ENCODE assay signal across 17 cellular contexts in genomic region chr2:31704561-31705212, GRCh38.
DNase-seq lines count a peak whose midpoint lies in the region; ATAC-seq, FAIRE-seq and TF ChIP-seq lines count a peak whose summit lies in the region.
"Had no signal": no experiment of that assay in that cellular context is flagged by ENCODE, and none has a peak within 500 bp of the region (broad histone marks: within the 10 kb centered on the region; RNA-seq: fewer than 3 reads in every experiment).

No MANE protein-coding gene starts in this region.

- H3K27ac ChIP-seq in left ventricle myocardium inferior (replicated peaks) (no peak overlapping the region), pancreas (no peak overlapping the region), substantia nigra (ENCODE audit: low read depth, low read length, poor library complexity, severe bottlenecking) (no peak overlapping the region)
- H3K27ac ChIP-seq: BLaER1 treated with 17β-estradiol and CSF1 and Interleukin-3, amounts not matched to agents 10 nM and 100 nM had no signal

- WGBS in pancreas, 2 donors: 18 to 19% methylated on average over 4 of the region's 4 CpGs

- no peaks in the 10 kb centered on the region for H3K4me1 Mint-ChIP-seq in mesothelial cell of epicardium
- H3K4me1 Mint-ChIP-seq: CD4-positive, CD25-positive, alpha-beta regulatory T cell; H9 had no signal

- H3K36me3 ChIP-seq in left ventricle myocardium inferior (no peaks in the 10 kb centered on the region), pancreas (no peaks in the 10 kb centered on the region)
- H3K36me3 ChIP-seq: BLaER1 treated with 17β-estradiol and CSF1 and Interleukin-3, amounts not matched to agents 10 nM and 100 nM had no signal

- H3K4me1 ChIP-seq in left ventricle myocardium inferior: no peaks in the 10 kb centered on the region
- no peaks in the 10 kb centered on the region for H3K4me1 ChIP-seq in pancreas

- intact Hi-C loops in Right ventricle myocardium superior (cut with DNase I) (no loop called here), left ventricle myocardium inferior (cut with micrococcal nuclease) (no loop called here), pancreas (cut with DNase I) (no loop called here)

- H3K9me3 ChIP-seq in left ventricle myocardium inferior (replicated peaks) (peaks cover 25% of the 10 kb centered on the region), pancreas (no peaks in the 10 kb centered on the region)

- no peak overlapping the region for H3K27ac Mint-ChIP-seq in mesothelial cell of epicardium
- H3K27ac Mint-ChIP-seq: CD4-positive, CD25-positive, alpha-beta regulatory T cell; H9 had no signal

- DNase-seq in Right ventricle myocardium superior: peak; percentile 40
- no peak for DNase-seq in left ventricle myocardium inferior
- DNase-seq in left lobe of liver (ENCODE audit: low spot score): peak; percentile 93
- DNase-seq in pancreas: peak in 1 of 6 donors; percentile 13
- peak; percentile 50 for DNase-seq in ureter (ENCODE audit: low spot score)
- no peak for DNase-seq in stimulated activated CD8-positive, alpha-beta memory T cell treated with anti-CD3 and anti-CD28 coated beads, Interleukin-4, amount 100 ng/mL, for 48 hours
- no peak for DNase-seq in mesothelial cell of epicardium (ENCODE audit: low spot score in 2 of 2, unreplicated experiment in 2 of 2)
- no peak for DNase-seq in substantia nigra (lab: John Stamatoyannopoulos, UW)
- DNase-seq: 8988T; ACHN; CD4-positive, CD25-positive, alpha-beta regulatory T cell; DMS79; GOT3; H9 had no signal

- H3K27me3 ChIP-seq in left ventricle myocardium inferior (ENCODE audit: low read depth) (no peaks in the 10 kb centered on the region), pancreas (no peaks in the 10 kb centered on the region)
- H3K27me3 ChIP-seq: BLaER1 treated with 17β-estradiol and CSF1 and Interleukin-3, amounts not matched to agents 10 nM and 100 nM had no signal

- H3K4me3 ChIP-seq in left ventricle myocardium inferior (no peak overlapping the region), pancreas (no peak overlapping the region)
- H3K4me3 ChIP-seq: BLaER1 treated with 17β-estradiol and CSF1 and Interleukin-3, amounts not matched to agents 10 nM and 100 nM; GM12878 had no signal

- ATAC-seq in Right ventricle myocardium superior (ENCODE audit: poor library complexity) (no peak), left lobe of liver (peak; percentile 81), pancreas (peak in 3 of 4 donors; percentile 39 to 70 (median 65))
- ATAC-seq: GM12878 had no signal

- H3K36me3 Mint-ChIP-seq in mesothelial cell of epicardium: no peaks in the 10 kb centered on the region
- H3K36me3 Mint-ChIP-seq: CD4-positive, CD25-positive, alpha-beta regulatory T cell had no signal

- H3K9me3 Mint-ChIP-seq in mesothelial cell of epicardium: peaks cover 36% of the 10 kb centered on the region

- TF ChIP-seq CTCF in left ventricle myocardium inferior (IDR thresholded peaks at IDR 0.05; ENCODE audit: borderline replicate concordance): no peak
- TF ChIP-seq CTCF in pancreas (IDR thresholded peaks at IDR 0.05): no peak
- TF ChIP-seq CTCF in mesothelial cell of epicardium (IDR thresholded peaks at IDR 0.05; ENCODE audit: unreplicated experiment): no peak

- peaks cover 6% of the 10 kb centered on the region for H3K27me3 Mint-ChIP-seq in mesothelial cell of epicardium (ENCODE audit: low read depth)

- no peak overlapping the region for H3K4me3 Mint-ChIP-seq in mesothelial cell of epicardium
- H3K4me3 Mint-ChIP-seq: CD4-positive, CD25-positive, alpha-beta regulatory T cell; H9 had no signal

- no peak for FAIRE-seq in pancreas (lab: Jason Lieb, UNC)
- FAIRE-seq: GM12878, GM18507 had no signal

Comparison
In these comparisons a context has a peak if more than half of its experiments do, and no peak if none do; other contexts are left out.
1. DNase-seq: peak in Right ventricle myocardium superior (single experiment), left lobe of liver (single experiment) and ureter (single experiment); none in left ventricle myocardium inferior (single experiment), stimulated activated CD8-positive, alpha-beta memory T cell treated with anti-CD3 and anti-CD28 coated beads, Interleukin-4, amount 100 ng/mL, for 48 hours (single experiment), mesothelial cell of epicardium (0 of 2) and substantia nigra (0 of 49).